ENCODE assay signal across 15 cellular contexts in the genomic region with DNA sequence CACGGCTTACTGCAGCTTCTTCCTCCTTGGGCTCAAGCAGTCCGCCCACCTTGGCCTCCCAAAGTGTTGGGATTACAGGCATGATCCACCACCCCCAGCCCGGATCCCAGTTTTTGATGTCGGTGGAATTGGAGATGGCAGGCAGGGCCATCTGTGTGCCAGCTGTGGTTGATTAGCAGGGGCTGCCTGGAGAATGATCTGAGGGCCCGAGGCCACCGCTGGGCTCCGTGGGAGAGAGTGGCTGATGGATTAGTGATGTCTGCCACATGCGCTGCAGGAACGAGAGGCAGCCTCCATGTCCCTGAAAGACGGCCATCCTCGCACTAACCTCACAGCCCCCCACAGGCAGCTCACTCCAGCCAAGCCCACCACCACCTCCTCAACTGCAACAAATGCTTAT.
"Had no signal": no experiment of that assay in that cellular context is flagged by ENCODE, and none has a peak within 500 bp of the region (broad histone marks: within the 10 kb centered on the region; RNA-seq: fewer than 3 reads in every experiment).

No MANE protein-coding gene starts in this region.

- H3K27ac Mint-ChIP-seq: activated naive CD4-positive, alpha-beta T cell treated with anti-CD3 and anti-CD28 coated beads, Interleukin-2, amount 50 U/mL, for 24 hours; immature natural killer cell; nephron progenitor cell had no signal

- H3K4me3 ChIP-seq: body of pancreas, pancreas, skin epidermis, vagina had no signal

- H3K9me3 Mint-ChIP-seq: activated naive CD4-positive, alpha-beta T cell treated with anti-CD3 and anti-CD28 coated beads, Interleukin-2, amount 50 U/mL, for 24 hours; central memory CD8-positive, alpha-beta T cell; immature natural killer cell had no signal

- H3K36me3 Mint-ChIP-seq: activated naive CD4-positive, alpha-beta T cell treated with anti-CD3 and anti-CD28 coated beads, Interleukin-2, amount 50 U/mL, for 24 hours; immature natural killer cell had no signal

- H3K9me3 ChIP-seq: body of pancreas, pancreas, vagina had no signal

- ATAC-seq: activated CD4-positive, CD25-positive, alpha-beta regulatory T cell treated with anti-CD3 and anti-CD28 coated beads, Interleukin-2, amount 50 U/mL, for 24 hours; body of pancreas; left colon; pancreas had no signal

- H3K36me3 ChIP-seq: pancreas, vagina had no signal

- H3K27me3 ChIP-seq: body of pancreas, pancreas, vagina had no signal

- H3K4me3 Mint-ChIP-seq: activated naive CD4-positive, alpha-beta T cell treated with anti-CD3 and anti-CD28 coated beads, Interleukin-2, amount 50 U/mL, for 24 hours; immature natural killer cell had no signal

- H3K4me1 Mint-ChIP-seq: central memory CD8-positive, alpha-beta T cell had no signal

- H3K27ac ChIP-seq: body of pancreas, pancreas, vagina had no signal

- DNase-seq: activated T-cell treated with anti-CD3 and anti-CD28 coated beads, Interleukin-2, amount 50 U/mL, for 1 hour; body of pancreas; cortex of kidney; effector CD8-positive, alpha-beta T cell; immature natural killer cell; left colon; mammary epithelial cell; nephron progenitor cell; T-helper 2 cell had no signal
